Comparison of ENCODE assay signal across 8 cellular contexts in genomic region chr9:38067892-38068615, GRCh38. TPM values are rescaled to one million over a fixed set of nuclear protein-coding genes. Genes with fewer than 3 reads are reported as not detected.
DNase-seq lines count a peak whose midpoint lies in the region; ATAC-seq and TF ChIP-seq lines count a peak whose summit lies in the region.

No MANE protein-coding gene starts in this region.

- H3K36me3 Mint-ChIP-seq in brain: no peaks in the 10 kb centered on the region

- H3K27ac ChIP-seq in lower lobe of right lung: peak overlapping the region; percentile 93
- peak overlapping the region; percentile 60 to 93 (median 80) for H3K27ac ChIP-seq in tibial nerve

- intact Hi-C loops in lower lobe of right lung (cut with DNase I): no loop called here

- H3K4me1 Mint-ChIP-seq in brain: peaks cover 46% of the 10 kb centered on the region

- no peak for TF ChIP-seq EP300 in tibial nerve (IDR thresholded peaks at IDR 0.05)

- H3K4me1 ChIP-seq in lower lobe of right lung (peaks cover 57% of the 10 kb centered on the region), tibial nerve (peaks cover 0 to 54% (median 20%) of the 10 kb centered on the region in 4 donors)

- no peaks in the 10 kb centered on the region for H3K36me3 ChIP-seq in lower lobe of right lung
- no peaks in the 10 kb centered on the region for H3K36me3 ChIP-seq in tibial nerve

- WGBS in tibial nerve, 2 donors: 1% methylated on average over 54 of the region's 96 CpGs; no CpG with 5 or more reads in 1 of the 2 donors

- H3K4me3 Mint-ChIP-seq in brain: peak overlapping the region; percentile 93 to 98 (median 97)

- H3K27ac Mint-ChIP-seq in brain: peak overlapping the region in 2 of 5 experiments; percentile 69 to 99

- H3K4me3 ChIP-seq in NB4 (ENCODE audit: low read depth, low read length) (no peak overlapping the region), lower lobe of right lung (peak overlapping the region; percentile 95), tibial nerve (peak overlapping the region; percentile 90 to 96 (median 92))

- peaks cover 24% of the 10 kb centered on the region for H3K27me3 Mint-ChIP-seq in brain

- H3K9me3 ChIP-seq in lower lobe of right lung (no peaks in the 10 kb centered on the region), tibial nerve (no peaks in the 10 kb centered on the region)

- peak; percentile 45 for DNase-seq in GM03348 (ENCODE audit: low spot score)
- peak; percentile 12 for DNase-seq in NB4 (ENCODE audit: low read depth)
- DNase-seq in lower lobe of right lung: peak; percentile 60
- no peak for DNase-seq in tibial nerve (ENCODE audit: low spot score in 2 of 2)

- H3K27me3 ChIP-seq in lower lobe of right lung (ENCODE audit: low read depth) (no peaks in the 10 kb centered on the region), tibial nerve (no peaks in the 10 kb centered on the region)

- TF ChIP-seq CTCF in NB4 (IDR thresholded peaks at IDR 0.05; ENCODE audit: low read depth, low read length) (no peak), brain (conservative IDR thresholded peaks at IDR 0.05) (no peak), lower lobe of right lung (IDR thresholded peaks at IDR 0.05) (no peak), tibial nerve (IDR thresholded peaks at IDR 0.05) (no peak)

- H3K9me3 Mint-ChIP-seq in brain: no peaks in the 10 kb centered on the region

- ATAC-seq in lower lobe of right lung (peak in 1 of 2 donors; percentile 2), GM18505 (IDR thresholded peaks at IDR 0.05; ENCODE audit: unreplicated experiment) (no peak), GM21526 (IDR thresholded peaks at IDR 0.05; ENCODE audit: low FRiP score, unreplicated experiment) (no peak), HG03521 (IDR thresholded peaks at IDR 0.05; ENCODE audit: unreplicated experiment) (no peak)

- no peak for TF ChIP-seq POLR2A in NB4 (IDR thresholded peaks at IDR 0.05; ENCODE audit: extremely low read depth, insufficient read length)
- TF ChIP-seq POLR2A in tibial nerve (IDR thresholded peaks at IDR 0.05): no peak
- TF ChIP-seq POLR2A in GM18505 (IDR thresholded peaks at IDR 0.05; ENCODE audit: borderline replicate concordance, extremely low read depth, insufficient read depth, insufficient read length): no peak

RNA-seq across cellular contexts. Expression of gene SHB, which starts 1.0 kb away (rescaled TPM):
- polyA plus RNA-seq in brain (ENCODE audit: insufficient read depth, low read depth, low replicate concordance): 37.4 TPM
- total RNA-seq in lower lobe of right lung: 25.3 TPM
- 10 to 100 TPM in 2 of 4 donors, 1 to 10 TPM in 2; 6.3 to 15.9 (median 11.6) TPM for total RNA-seq in tibial nerve

Comparison
In these comparisons a context has a peak if more than half of its experiments do, and no peak if none do; other contexts are left out.
1. DNase-seq: peak in GM03348 (single experiment), NB4 (single experiment) and lower lobe of right lung (single experiment); none in tibial nerve (0 of 2).